In the genomic region with DNA sequence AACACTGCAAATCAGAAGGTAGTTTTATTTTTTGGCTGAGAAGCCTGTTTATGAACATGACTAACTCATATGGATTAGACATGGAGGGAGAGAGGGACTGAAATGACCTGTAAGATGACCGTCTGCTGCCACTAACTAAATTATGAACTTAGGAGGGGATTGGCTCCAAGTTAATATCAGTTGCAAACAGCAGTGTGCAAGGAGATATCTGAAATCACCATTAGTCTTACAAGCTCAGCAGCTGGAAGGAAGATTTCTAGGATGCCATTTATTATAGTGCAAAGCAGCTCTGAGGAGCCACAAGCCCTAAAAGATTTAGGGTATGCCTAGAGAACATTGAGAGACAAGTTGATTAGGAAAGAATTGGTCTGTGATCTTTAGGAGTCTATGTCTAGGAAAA, we compare ENCODE assay signal across 34 cellular contexts.
"Had no signal": no experiment of that assay in that cellular context is flagged by ENCODE, and none has a peak within 500 bp of the region (broad histone marks: within the 10 kb centered on the region; RNA-seq: fewer than 3 reads in every experiment).

No MANE protein-coding gene starts in this region.

- H3K4me3 ChIP-seq: ascending aorta, cardiac muscle cell had no signal

- H3K4me1 ChIP-seq: ascending aorta had no signal

- H3K4me1 Mint-ChIP-seq: activated B cell treated with CpG ODN at 0.5 μM for 24 hours; central memory CD8-positive, alpha-beta T cell had no signal

- H3K27me3 ChIP-seq: ascending aorta, cardiac muscle cell had no signal

- H3K27ac ChIP-seq: ascending aorta, cardiac muscle cell, VCaP had no signal

- H3K36me3 ChIP-seq: ascending aorta, cardiac muscle cell had no signal

- H3K36me3 Mint-ChIP-seq: activated CD4-positive, alpha-beta memory T cell treated with anti-CD3 and anti-CD28 coated beads for 36 hours; activated naive CD4-positive, alpha-beta T cell treated with anti-CD3 and anti-CD28 coated beads, Interleukin-2, amount 10 ng/mL, durations not matched to agents 7 days and 5 days; activated naive CD4-positive, alpha-beta T cell treated with anti-CD3 and anti-CD28 coated beads, Interleukin-2, amount 50 U/mL, for 24 hours; activated naive CD8-positive, alpha-beta T cell; activated naive CD8-positive, alpha-beta T cell treated with anti-CD3 and anti-CD28 coated beads, Interleukin-2, amount 10 ng/mL, durations not matched to agents 7 days and 5 days; brain had no signal

- H3K27ac Mint-ChIP-seq: activated B cell treated with CpG ODN at 0.5 μM for 24 hours; activated CD4-positive, alpha-beta memory T cell treated with anti-CD3 and anti-CD28 coated beads for 36 hours; activated CD4-positive, alpha-beta T cell treated with anti-CD3 and anti-CD28 coated beads, Interleukin-2, amount 10 ng/mL, durations not matched to agents 24 days and 14 days; activated CD8-positive, alpha-beta T cell treated with anti-CD3 and anti-CD28 coated beads for 36 hours; activated naive CD4-positive, alpha-beta T cell treated with anti-CD3 and anti-CD28 coated beads, Interleukin-2, amount 10 ng/mL, durations not matched to agents 7 days and 5 days; activated naive CD8-positive, alpha-beta T cell; activated naive CD8-positive, alpha-beta T cell treated with anti-CD3 and anti-CD28 coated beads, Interleukin-2, amount 10 ng/mL, durations not matched to agents 7 days and 5 days; activated naive CD8-positive, alpha-beta T cell treated with anti-CD3 and anti-CD28 coated beads, Interleukin-2, amount 50 U/mL, for 24 hours; activated T-cell treated with anti-CD3 and anti-CD28 coated beads, Interleukin-2, amount 50 U/mL, for 24 hours; activated T-helper 2 cell treated with anti-CD3 and anti-CD28 coated beads, Interferon-gamma antibody, Interleukin-2, Interleukin-4, amounts not matched to agents 10 μg/mL and 5 μg/mL and 100 μg/mL, durations not matched to agents 14 hours and 24 hours and 36 hours; brain; T-helper 1 cell treated with Interleukin-12 subunit alpha and Interleukin-12 subunit beta and Interleukin-4 antibody, amounts not matched to agents 30 μg/mL and 1 μg/mL, for 36 hours; T-helper 2 cell treated with Interferon-gamma antibody and Interleukin-4, amounts not matched to agents 5 μg/mL and 100 μg/mL, for 36 hours had no signal

- H3K9me3 Mint-ChIP-seq: activated B cell treated with CpG ODN at 0.5 μM for 24 hours; activated CD4-positive, alpha-beta memory T cell treated with anti-CD3 and anti-CD28 coated beads for 36 hours; activated naive CD4-positive, alpha-beta T cell treated with anti-CD3 and anti-CD28 coated beads, Interleukin-2, amount 10 ng/mL, durations not matched to agents 7 days and 5 days; activated naive CD4-positive, alpha-beta T cell treated with anti-CD3 and anti-CD28 coated beads, Interleukin-2, amount 50 U/mL, for 24 hours; activated naive CD8-positive, alpha-beta T cell treated with anti-CD3 and anti-CD28 coated beads, Interleukin-2, amount 50 U/mL, for 24 hours; activated T-cell treated with anti-CD3 and anti-CD28 coated beads, Interleukin-2, amount 50 U/mL, for 24 hours; activated T-helper 2 cell treated with anti-CD3 and anti-CD28 coated beads, Interferon-gamma antibody, Interleukin-2, Interleukin-4, amounts not matched to agents 10 μg/mL and 5 μg/mL and 100 μg/mL, durations not matched to agents 14 hours and 24 hours and 36 hours; central memory CD8-positive, alpha-beta T cell; T-helper 2 cell treated with Interferon-gamma antibody and Interleukin-4, amounts not matched to agents 5 μg/mL and 100 μg/mL, for 36 hours had no signal

- H3K4me3 Mint-ChIP-seq: activated B cell treated with CpG ODN at 0.5 μM for 24 hours; activated CD4-positive, alpha-beta memory T cell treated with anti-CD3 and anti-CD28 coated beads for 36 hours; activated CD4-positive, alpha-beta T cell treated with anti-CD3 and anti-CD28 coated beads, Interleukin-2, amount 10 ng/mL, durations not matched to agents 24 days and 14 days; activated CD8-positive, alpha-beta T cell treated with anti-CD3 and anti-CD28 coated beads for 36 hours; activated naive CD4-positive, alpha-beta T cell treated with anti-CD3 and anti-CD28 coated beads, Interleukin-2, amount 10 ng/mL, durations not matched to agents 7 days and 5 days; activated naive CD4-positive, alpha-beta T cell treated with anti-CD3 and anti-CD28 coated beads, Interleukin-2, amount 50 U/mL, for 24 hours; activated naive CD8-positive, alpha-beta T cell; activated naive CD8-positive, alpha-beta T cell treated with anti-CD3 and anti-CD28 coated beads, Interleukin-2, amount 10 ng/mL, durations not matched to agents 7 days and 5 days; activated naive CD8-positive, alpha-beta T cell treated with anti-CD3 and anti-CD28 coated beads, Interleukin-2, amount 50 U/mL, for 24 hours; activated T-cell treated with anti-CD3 and anti-CD28 coated beads, Interleukin-2, amount 50 U/mL, for 24 hours; brain; central memory CD8-positive, alpha-beta T cell; T-helper 1 cell treated with Interleukin-12 subunit alpha and Interleukin-12 subunit beta and Interleukin-4 antibody, amounts not matched to agents 30 μg/mL and 1 μg/mL, for 36 hours; T-helper 2 cell treated with Interferon-gamma antibody and Interleukin-4, amounts not matched to agents 5 μg/mL and 100 μg/mL, for 36 hours had no signal

- DNase-seq: activated B cell treated with CpG ODN at 0.5 μM for 24 hours; activated CD4-positive, alpha-beta memory T cell treated with anti-CD3 and anti-CD28 coated beads for 36 hours; activated CD4-positive, alpha-beta T cell treated with anti-CD3 and anti-CD28 coated beads for 4 hours; activated CD4-positive, alpha-beta T cell treated with anti-CD3 and anti-CD28 coated beads, Interleukin-2, amount 10 ng/mL, durations not matched to agents 24 days and 14 days; activated CD4-positive, alpha-beta T cell treated with anti-CD3 and anti-CD28 coated beads, Interleukin-2, amount 50 U/mL, for 1 hour; activated CD4-positive, alpha-beta T cell treated with anti-CD3 and anti-CD28 coated beads, Interleukin-2, amount 50 U/mL, for 4 hours; activated CD4-positive, CD25-positive, alpha-beta regulatory T cell treated with anti-CD3 and anti-CD28 coated beads, Interleukin-2, amount 50 U/mL, for 72 hours; activated CD8-positive, alpha-beta memory T cell treated with anti-CD3 and anti-CD28 coated beads, Interleukin-2, amount 50 U/mL, for 48 hours; activated CD8-positive, alpha-beta T cell treated with anti-CD3 and anti-CD28 coated beads for 36 hours; activated effector memory CD4-positive, alpha-beta T cell treated with Interleukin-2 at 50 U/mL for 16 hours; activated gamma-delta T cell; activated naive CD4-positive, alpha-beta T cell treated with anti-CD3 and anti-CD28 coated beads, Interleukin-2, amount 10 ng/mL, durations not matched to agents 7 days and 5 days; activated naive CD4-positive, alpha-beta T cell treated with Interleukin-2 at 50 U/mL for 16 hours; activated naive CD8-positive, alpha-beta T cell treated with anti-CD3 and anti-CD28 coated beads, Interleukin-2, amount 10 ng/mL, durations not matched to agents 7 days and 5 days; activated naive CD8-positive, alpha-beta T cell treated with anti-CD3 and anti-CD28 coated beads, Interleukin-2, amount 50 U/mL, for 24 hours; activated T-cell treated with anti-CD3 and anti-CD28 coated beads, Interleukin-2, amount 50 U/mL, for 24 hours; activated T-cell treated with anti-CD3 and anti-CD28 coated beads, Interleukin-2, amount 50 U/mL, for 48 hours; amygdala; anterior cingulate cortex; caudate nucleus; cerebellar nuclear complex; T-helper 1 cell; T-helper 2 cell; T-helper 9 cell had no signal

- H3K27me3 Mint-ChIP-seq: activated CD4-positive, alpha-beta memory T cell treated with anti-CD3 and anti-CD28 coated beads for 36 hours; activated CD4-positive, alpha-beta T cell treated with anti-CD3 and anti-CD28 coated beads, Interleukin-2, amount 10 ng/mL, durations not matched to agents 24 days and 14 days; activated CD8-positive, alpha-beta T cell treated with anti-CD3 and anti-CD28 coated beads for 36 hours; activated naive CD4-positive, alpha-beta T cell treated with anti-CD3 and anti-CD28 coated beads, Interleukin-2, amount 10 ng/mL, durations not matched to agents 7 days and 5 days; activated naive CD4-positive, alpha-beta T cell treated with anti-CD3 and anti-CD28 coated beads, Interleukin-2, amount 50 U/mL, for 24 hours; activated naive CD8-positive, alpha-beta T cell; activated naive CD8-positive, alpha-beta T cell treated with anti-CD3 and anti-CD28 coated beads, Interleukin-2, amount 10 ng/mL, durations not matched to agents 7 days and 5 days; activated naive CD8-positive, alpha-beta T cell treated with anti-CD3 and anti-CD28 coated beads, Interleukin-2, amount 50 U/mL, for 24 hours; brain had no signal

- ATAC-seq: activated CD8-positive, alpha-beta T cell treated with anti-CD3 and anti-CD28 coated beads for 36 hours; activated naive CD8-positive, alpha-beta T cell treated with anti-CD3 and anti-CD28 coated beads, Interleukin-2, amount 50 U/mL, for 24 hours had no signal

- H3K9me3 ChIP-seq: ascending aorta had no signal
